In genomic region chr11:75355051-75355450, GRCh38 we compare ENCODE assay signal across 19 cellular contexts. TPM values are rescaled to one million over a fixed set of nuclear protein-coding genes. Genes with fewer than 3 reads are reported as not detected.
DNase-seq lines count a peak whose midpoint lies in the region; ATAC-seq and TF ChIP-seq lines count a peak whose summit lies in the region.
"Had no signal": no experiment of that assay in that cellular context is flagged by ENCODE, and none has a peak within 500 bp of the region (broad histone marks: within the 10 kb centered on the region; RNA-seq: fewer than 3 reads in every experiment).

No MANE protein-coding gene starts in this region.

- no peak overlapping the region for H3K4ac ChIP-seq in mesendoderm (ENCODE audit: low read depth, low read length)
- no peak overlapping the region for H3K4ac ChIP-seq in trophoblast cell (ENCODE audit: low read depth, low read length)

- H3K36me3 ChIP-seq in mesendoderm (ENCODE audit: control insufficient read depth, insufficient read depth, low read length), result no peaks in the 10 kb centered on the region
- H3K36me3 ChIP-seq in trophoblast cell (ENCODE audit: control insufficient read depth in 1 of 2, insufficient read depth in 2 of 2, low read length in 2 of 2), result no peaks in the 10 kb centered on the region
- H3K36me3 ChIP-seq: BLaER1 had no signal

- H2BK12ac ChIP-seq in trophoblast cell (ENCODE audit: low read length), result no peak overlapping the region

- H3K9me3 ChIP-seq in trophoblast cell (ENCODE audit: insufficient read depth, low read depth, low read length), result peaks cover 2% of the 10 kb centered on the region
- H3K9me3 ChIP-seq: A549, BLaER1 had no signal

- no peaks in the 10 kb centered on the region for H3K9me3 Mint-ChIP-seq in dendritic cell treated with granulocyte-macrophage colony-stimulating factor and Interleukin-4, amounts not matched to agents 40 ng/mL and 50 ng/mL, for 4 days
- no peaks in the 10 kb centered on the region for H3K9me3 Mint-ChIP-seq in osteocyte (ENCODE audit: unreplicated experiment)

- H2BK5ac ChIP-seq in mesendoderm (ENCODE audit: low read length), result no peak overlapping the region
- H2BK5ac ChIP-seq in trophoblast cell (ENCODE audit: low read depth, low read length, poor library complexity), result no peak overlapping the region

- no CpG with 5 or more reads among the region's 10 CpGs for WGBS in mesendoderm (ENCODE audit: extremely low coverage, insufficient coverage, low lambda C conversion rate)
- no CpG with 5 or more reads among the region's 10 CpGs for WGBS in trophoblast cell (ENCODE audit: extremely low coverage, insufficient coverage, insufficient read length)

- H4K8ac ChIP-seq in mesendoderm (ENCODE audit: low read depth, low read length) (no peak overlapping the region), trophoblast cell (ENCODE audit: low read depth, low read length) (no peak overlapping the region)

- H3K27me3 Mint-ChIP-seq in dendritic cell treated with granulocyte-macrophage colony-stimulating factor and Interleukin-4, amounts not matched to agents 40 ng/mL and 50 ng/mL, for 4 days, result peaks cover 3% of the 10 kb centered on the region
- no peaks in the 10 kb centered on the region for H3K27me3 Mint-ChIP-seq in osteocyte (ENCODE audit: unreplicated experiment)

- H3K14ac ChIP-seq in trophoblast cell (ENCODE audit: low read length), result no peak overlapping the region

- H3K4me1 Mint-ChIP-seq in dendritic cell treated with granulocyte-macrophage colony-stimulating factor and Interleukin-4, amounts not matched to agents 40 ng/mL and 50 ng/mL, for 4 days (ENCODE audit: low read depth), result peaks cover 48% of the 10 kb centered on the region
- H3K4me1 Mint-ChIP-seq in osteocyte (ENCODE audit: unreplicated experiment), result peaks cover 20% of the 10 kb centered on the region

- no peak overlapping the region for H4K91ac ChIP-seq in trophoblast cell (ENCODE audit: low read depth, low read length)

- H3K27ac ChIP-seq in mesendoderm (ENCODE audit: low read depth, low read length) (no peak overlapping the region), trophoblast cell (ENCODE audit: low read depth, low read length) (no peak overlapping the region)
- H3K27ac ChIP-seq: A549, BLaER1 had no signal

- H3K79me1 ChIP-seq in mesendoderm (ENCODE audit: low read length) (peaks cover 4% of the 10 kb centered on the region), trophoblast cell (ENCODE audit: low read length) (peaks cover 23% of the 10 kb centered on the region)

- TF ChIP-seq CTCF in osteocyte (IDR thresholded peaks at IDR 0.05), result no peak

- H3K4me2 ChIP-seq in mesendoderm (ENCODE audit: low read length) (no peak overlapping the region), trophoblast cell (ENCODE audit: low read length) (no peak overlapping the region)
- H3K4me2 ChIP-seq: A549, BLaER1 had no signal

- H2BK15ac ChIP-seq in mesendoderm (replicated peaks; ENCODE audit: low read depth), result no peak overlapping the region

- H3K9ac ChIP-seq in mesendoderm (ENCODE audit: low read length) (no peak overlapping the region), trophoblast cell (ENCODE audit: low read length) (no peak overlapping the region)
- H3K9ac ChIP-seq: BLaER1 had no signal

- H3K79me2 ChIP-seq in mesendoderm (ENCODE audit: control insufficient read depth, insufficient read depth, low read length) (peaks cover 11% of the 10 kb centered on the region), trophoblast cell (ENCODE audit: control insufficient read depth, insufficient read depth, low read length, poor library complexity) (peaks cover 16% of the 10 kb centered on the region)

- H3K27ac Mint-ChIP-seq in dendritic cell treated with granulocyte-macrophage colony-stimulating factor and Interleukin-4, amounts not matched to agents 40 ng/mL and 50 ng/mL, for 4 days, result peak overlapping the region; percentile 10
- no peak overlapping the region for H3K27ac Mint-ChIP-seq in osteocyte (ENCODE audit: unreplicated experiment)

- H4K5ac ChIP-seq in mesendoderm (ENCODE audit: low read length), result no peak overlapping the region

- H3K4me1 ChIP-seq in mesendoderm (ENCODE audit: control insufficient read depth, low read depth, low read length), result peaks cover 7% of the 10 kb centered on the region
- peaks cover 20% of the 10 kb centered on the region in 2 experiments for H3K4me1 ChIP-seq in trophoblast cell (ENCODE audit: control insufficient read depth in 1 of 2, insufficient read depth in 2 of 2, low read length in 2 of 2)

- intact Hi-C loops in dendritic cell treated with granulocyte-macrophage colony-stimulating factor and Interleukin-4, amounts not matched to agents 40 ng/mL and 50 ng/mL, for 4 days (cut with micrococcal nuclease), result no loop called here

- H3K18ac ChIP-seq in mesendoderm (ENCODE audit: low read length) (no peak overlapping the region), trophoblast cell (ENCODE audit: low read length) (no peak overlapping the region)

- H3K23ac ChIP-seq in mesendoderm (ENCODE audit: low read length) (no peak overlapping the region), trophoblast cell (ENCODE audit: low read length) (no peak overlapping the region)

- H3K36me3 Mint-ChIP-seq in dendritic cell treated with granulocyte-macrophage colony-stimulating factor and Interleukin-4, amounts not matched to agents 40 ng/mL and 50 ng/mL, for 4 days (ENCODE audit: low read depth), result peaks cover 20% of the 10 kb centered on the region
- H3K36me3 Mint-ChIP-seq in osteocyte (ENCODE audit: unreplicated experiment), result no peaks in the 10 kb centered on the region

- H3K56ac ChIP-seq in mesendoderm (ENCODE audit: low read length), result no peak overlapping the region

- no peak overlapping the region for H3K4me3 ChIP-seq in mesendoderm (ENCODE audit: low read length)
- no peak overlapping the region for H3K4me3 ChIP-seq in trophoblast cell (ENCODE audit: low read depth, low read length)
- H3K4me3 ChIP-seq: A549, BLaER1 had no signal

- no peaks in the 10 kb centered on the region for H3K27me3 ChIP-seq in mesendoderm (ENCODE audit: insufficient read depth, low read length, poor library complexity)
- H3K27me3 ChIP-seq in trophoblast cell (ENCODE audit: insufficient read depth, low read length), result no peaks in the 10 kb centered on the region
- H3K27me3 ChIP-seq: BLaER1 had no signal

- H3K4me3 Mint-ChIP-seq in dendritic cell treated with granulocyte-macrophage colony-stimulating factor and Interleukin-4, amounts not matched to agents 40 ng/mL and 50 ng/mL, for 4 days, result no peak overlapping the region
- no peak overlapping the region for H3K4me3 Mint-ChIP-seq in osteocyte (ENCODE audit: unreplicated experiment)
- H3K4me3 Mint-ChIP-seq: CD8-positive, alpha-beta memory T cell had no signal

- H2AFZ ChIP-seq in trophoblast cell (ENCODE audit: insufficient read depth, low read length, poor library complexity), result no peak overlapping the region

- in situ Hi-C loops in Caki2 (cut with HindIII; ENCODE audit: low pct_unique_long_range_greater_than_20kb, low sequenced_read_pairs), result no loop called here

- ATAC-seq in HG03521 (IDR thresholded peaks at IDR 0.05; ENCODE audit: unreplicated experiment), result no peak
- ATAC-seq: A549 had no signal

- peak overlapping the region; percentile 11 for H2AK5ac ChIP-seq in mesendoderm (ENCODE audit: low read length)
- no peak overlapping the region for H2AK5ac ChIP-seq in trophoblast cell (ENCODE audit: low read length)

- DNase-seq in Caki2 (ENCODE audit: low read depth), result peak; percentile 52
- DNase-seq in NCI-H69 (lab: John Stamatoyannopoulos, UW), result peak; percentile 37
- DNase-seq in mesendoderm, result no peak
- no peak for DNase-seq in trophoblast cell
- DNase-seq in osteocyte (ENCODE audit: extremely low spot score, unreplicated experiment), result no peak
- DNase-seq: CD8-positive, alpha-beta memory T cell; DMS79; H7; IMR-90; Kasumi-1; NCI-H1092 treated with DMSO at 0.1 percent for 48 hours; NCI-H2081; NCI-H510A; NCI-H774; OCI-M1 had no signal

- H4K12ac ChIP-seq in trophoblast cell (ENCODE audit: low read depth, low read length), result no peak overlapping the region

- H2BK120ac ChIP-seq in mesendoderm (ENCODE audit: low read depth, low read length) (no peak overlapping the region), trophoblast cell (ENCODE audit: insufficient read depth, low read length, poor library complexity) (no peak overlapping the region)

RNA-seq across cellular contexts. Expression of gene ARRB1, which starts 3.6 kb away (rescaled TPM):
- 23.1 and 34.9 TPM in 2 replicates for total RNA-seq in Caki2 (2014; rRNA removed; shearing (Covaris generic); ENCODE audit: low replicate concordance)
- 42.6 TPM for polyA plus RNA-seq in mesendoderm (2013, experiment 1 of 2)
- 43.2 TPM for polyA plus RNA-seq in mesendoderm (2013, experiment 2 of 2)
- 34.1 and 34.7 TPM in 2 replicates for polyA plus RNA-seq in trophoblast cell (2013)
- total RNA-seq in osteocyte, result 11.3 and 13.2 TPM in 2 replicates

RNA-seq across cellular contexts. Expression of gene RPS3, which starts 44.3 kb away (rescaled TPM):
- 1,630 and 1,968 TPM in 2 replicates for total RNA-seq in Caki2 (2014; rRNA removed; shearing (Covaris generic); ENCODE audit: low replicate concordance)
- 6,635 TPM for polyA plus RNA-seq in mesendoderm (2013, experiment 1 of 2)
- 6,755 TPM for polyA plus RNA-seq in mesendoderm (2013, experiment 2 of 2)
- 4,211 and 4,337 TPM in 2 replicates for polyA plus RNA-seq in trophoblast cell (2013)
- 2,093 and 2,150 TPM in 2 replicates for total RNA-seq in osteocyte

Comparison
In these comparisons a context has a peak if more than half of its experiments do, and no peak if none do; other contexts are left out.
1. DNase-seq: peak in Caki2 (single experiment) and NCI-H69 (single experiment); none in mesendoderm (single experiment), trophoblast cell (0 of 2) and osteocyte (single experiment).